7 cellular contexts compared by ENCODE assay signal in genomic region chr4:80173387-80173786, GRCh38. TPM values are rescaled to one million over a fixed set of nuclear protein-coding genes. Genes with fewer than 3 reads are reported as not detected.
DNase-seq lines count a peak whose midpoint lies in the region; ATAC-seq and TF ChIP-seq lines count a peak whose summit lies in the region.

No MANE protein-coding gene starts in this region.

- H3K27ac ChIP-seq in upper lobe of right lung, result no peak overlapping the region

- H3K27me3 ChIP-seq in upper lobe of right lung, result peaks cover 5% of the 10 kb centered on the region

- H3K4me1 ChIP-seq in upper lobe of right lung, result no peaks in the 10 kb centered on the region

- H3K9me3 ChIP-seq in upper lobe of right lung, result no peaks in the 10 kb centered on the region

- no peaks in the 10 kb centered on the region for H3K36me3 ChIP-seq in upper lobe of right lung

- ATAC-seq in GM19035 (IDR thresholded peaks at IDR 0.05; ENCODE audit: unreplicated experiment) (peak; percentile 90), HG03025 (IDR thresholded peaks at IDR 0.05; ENCODE audit: low FRiP score, unreplicated experiment) (peak; percentile 59), upper lobe of right lung (no peak)

- H3K4me3 ChIP-seq in epithelial cell of esophagus (ENCODE audit: low read length) (no peak overlapping the region), upper lobe of right lung (no peak overlapping the region)

- TF ChIP-seq CTCF in epithelial cell of esophagus (IDR thresholded peaks at IDR 0.05; ENCODE audit: insufficient read depth, low read depth, low read length, missing control alignments) (no peak), upper lobe of right lung (IDR thresholded peaks at IDR 0.05) (no peak)

- intact Hi-C loops in upper lobe of right lung (cut with DNase I), result no loop called here

- DNase-seq in T follicular helper cell (ENCODE audit: low read depth) (peak; percentile 40), epithelial cell of esophagus (ENCODE audit: low read depth) (peak; percentile 87), NCI-H2227 treated with DMSO at 0.1 percent for 48 hours (lab: John Stamatoyannopoulos, UW) (no peak), upper lobe of right lung (no peak), NCI-H1048 (lab: John Stamatoyannopoulos, UW) (no peak)

RNA-seq across cellular contexts. Expression of gene PRDM8, which starts 23.9 kb away (rescaled TPM):
- total RNA-seq in upper lobe of right lung, result 1.7 TPM

Comparison
In these comparisons a context has a peak if more than half of its experiments do, and no peak if none do; other contexts are left out.
1. DNase-seq: peak in T follicular helper cell (single experiment) and epithelial cell of esophagus (single experiment); none in NCI-H2227 treated with DMSO at 0.1 percent for 48 hours (single experiment), upper lobe of right lung (single experiment) and NCI-H1048 (single experiment).